In the genomic region with DNA sequence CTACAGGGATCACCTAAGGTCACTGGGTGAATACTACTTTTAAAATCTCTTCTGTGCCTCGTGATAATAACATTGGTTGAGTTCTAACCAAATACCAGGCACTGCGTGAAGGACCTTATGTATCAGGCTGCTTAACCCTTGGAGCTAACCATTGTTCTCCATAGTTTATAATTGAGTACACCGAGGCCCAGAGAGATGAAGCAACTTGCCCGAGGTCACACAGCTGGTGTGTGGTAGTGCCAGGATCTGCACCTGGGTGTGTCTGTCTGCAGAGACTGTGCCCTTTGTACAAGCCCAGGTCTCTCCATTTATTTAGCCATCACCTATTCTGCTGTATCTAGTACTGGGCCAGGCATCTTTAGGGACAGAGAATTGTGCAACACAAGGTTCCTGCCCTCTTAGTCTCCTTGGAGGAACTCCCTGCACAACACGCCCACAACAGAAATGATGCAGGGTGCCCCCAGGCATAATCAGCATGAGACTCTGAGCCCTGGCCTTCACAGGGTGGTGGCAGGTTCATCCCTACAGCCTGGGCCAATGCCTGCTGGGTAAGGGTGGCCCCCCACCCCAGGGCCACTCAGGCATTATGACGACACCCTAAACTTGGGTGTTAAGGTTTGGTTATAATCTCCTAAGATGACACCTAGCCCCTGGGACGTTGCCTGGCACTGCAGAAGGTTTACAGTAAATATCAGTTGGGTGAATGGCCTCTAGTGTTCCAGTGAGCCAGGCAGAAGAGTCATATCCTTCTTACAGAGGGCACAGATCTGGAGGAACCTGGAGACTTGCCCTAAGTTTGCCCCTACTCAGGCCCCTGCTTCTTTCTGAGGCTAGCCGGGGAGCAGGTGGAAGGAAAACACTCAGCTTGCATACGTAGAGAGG, we compare ENCODE assay signal across 12 cellular contexts. TPM values are rescaled to one million over a fixed set of nuclear protein-coding genes. Genes with fewer than 3 reads are reported as not detected.
DNase-seq lines count a peak whose midpoint lies in the region; ATAC-seq lines count a peak whose summit lies in the region.
"Had no signal": no experiment of that assay in that cellular context is flagged by ENCODE, and none has a peak within 500 bp of the region (broad histone marks: within the 10 kb centered on the region; RNA-seq: fewer than 3 reads in every experiment).

No MANE protein-coding gene starts in this region.

- H3K36me3 ChIP-seq in mesodermal cell (ENCODE audit: control insufficient read depth, insufficient read depth, low read length): peaks cover 10% of the 10 kb centered on the region
- H3K36me3 ChIP-seq in urinary bladder (ENCODE audit: insufficient read depth): no peaks in the 10 kb centered on the region
- no peaks in the 10 kb centered on the region for H3K36me3 ChIP-seq in mesendoderm (ENCODE audit: control insufficient read depth, insufficient read depth, low read length)

- no peak overlapping the region for H2AK5ac ChIP-seq in mesendoderm (ENCODE audit: low read length)

- H3K4me1 ChIP-seq in mesodermal cell (ENCODE audit: control insufficient read depth, insufficient read depth, low read length, poor library complexity, severe bottlenecking): peaks cover 62% of the 10 kb centered on the region
- no peaks in the 10 kb centered on the region for H3K4me1 ChIP-seq in urinary bladder (ENCODE audit: insufficient read depth)
- peaks cover 2% of the 10 kb centered on the region for H3K4me1 ChIP-seq in mesendoderm (ENCODE audit: control insufficient read depth, low read depth, low read length)

- H3K56ac ChIP-seq in mesendoderm (ENCODE audit: low read length): no peak overlapping the region

- no peak overlapping the region for H3K4me2 ChIP-seq in mesendoderm (ENCODE audit: low read length)

- H3K9ac ChIP-seq in mesendoderm (ENCODE audit: low read length): no peak overlapping the region

- no peaks in the 10 kb centered on the region for H3K79me2 ChIP-seq in mesendoderm (ENCODE audit: control insufficient read depth, insufficient read depth, low read length)

- H3K27me3 ChIP-seq in mesendoderm (ENCODE audit: insufficient read depth, low read length, poor library complexity): no peaks in the 10 kb centered on the region

- no peak overlapping the region for H2BK120ac ChIP-seq in mesendoderm (ENCODE audit: low read depth, low read length)

- H3K23ac ChIP-seq in mesendoderm (ENCODE audit: low read length): no peak overlapping the region

- DNase-seq in NCI-H226 (peak; percentile 37), dermis blood vessel endothelial cell (peak; percentile 62), mesendoderm (no peak), mesenteric fat pad (ENCODE audit: low spot score) (no peak)
- DNase-seq: GOT3, midbrain, RPMI8226 had no signal

- H4K8ac ChIP-seq in mesendoderm (ENCODE audit: low read depth, low read length): no peak overlapping the region

- ATAC-seq in HG03442 (IDR thresholded peaks at IDR 0.05; ENCODE audit: unreplicated experiment): no peak

- H3K9me3 ChIP-seq in mesodermal cell (ENCODE audit: control insufficient read depth, low read length): no peaks in the 10 kb centered on the region

- H3K79me1 ChIP-seq in mesendoderm (ENCODE audit: low read length): peaks cover 6% of the 10 kb centered on the region

- no peak overlapping the region for H2BK15ac ChIP-seq in mesendoderm (replicated peaks; ENCODE audit: low read depth)

- no peak overlapping the region for H4K5ac ChIP-seq in mesendoderm (ENCODE audit: low read length)

- 89% methylated on average over 4 to 6 of the region's 9 CpGs for WGBS in mesodermal cell (ENCODE audit: insufficient coverage in 2 of 2), 2 experiments
- 47% methylated on average over 9 of the region's 9 CpGs for WGBS in urinary bladder
- no CpG with 5 or more reads among the region's 9 CpGs for whole genome bisulfite sequencing in mesendoderm (ENCODE audit: extremely low coverage, insufficient coverage, low lambda C conversion rate)

- no peak overlapping the region for H2BK5ac ChIP-seq in mesendoderm (ENCODE audit: low read length)

- H3K27ac ChIP-seq in mesodermal cell (ENCODE audit: low read depth, low read length, severe bottlenecking): peak overlapping the region; percentile 45
- H3K27ac ChIP-seq in urinary bladder (ENCODE audit: low read depth): peak overlapping the region; percentile 54
- H3K27ac ChIP-seq in mesendoderm (ENCODE audit: low read depth, low read length): no peak overlapping the region

- H3K4ac ChIP-seq in mesendoderm (ENCODE audit: low read depth, low read length): no peak overlapping the region

- H3K18ac ChIP-seq in mesendoderm (ENCODE audit: low read length): no peak overlapping the region

- H3K4me3 ChIP-seq in mesodermal cell (ENCODE audit: extremely low read depth, insufficient read depth, low read length, poor library complexity, severe bottlenecking) (no peak overlapping the region), urinary bladder (ENCODE audit: low read depth, low read length) (no peak overlapping the region), mesendoderm (ENCODE audit: low read length) (no peak overlapping the region)
- H3K4me3 ChIP-seq: GM12878 had no signal

RNA-seq across cellular contexts. Expression of gene UNC5B, which starts 31.6 kb away (rescaled TPM):
- 12.1 and 15.1 TPM in 2 replicates for total RNA-seq in dermis blood vessel endothelial cell
- polyA plus RNA-seq in mesodermal cell (2013, experiment 1 of 2): 109 TPM
- polyA plus RNA-seq in mesodermal cell (2013, experiment 2 of 2): 93.7 TPM
- total RNA-seq in urinary bladder: 12.8 TPM
- polyA plus RNA-seq in urinary bladder: 10.1 TPM
- polyA plus RNA-seq in mesendoderm (2013, experiment 1 of 2): 8.2 TPM
- polyA plus RNA-seq in mesendoderm (2013, experiment 2 of 2): 8.1 TPM
- total RNA-seq in mesenteric fat pad: 5.3 TPM
- polyA plus RNA-seq: IgD-negative memory B cell had no signal

Comparison
In these comparisons a context has a peak if more than half of its experiments do, and no peak if none do; other contexts are left out.
1. DNase-seq: peak in NCI-H226 (single experiment) and dermis blood vessel endothelial cell (single experiment); none in mesendoderm (single experiment) and mesenteric fat pad (single experiment).